In the genomic region with DNA sequence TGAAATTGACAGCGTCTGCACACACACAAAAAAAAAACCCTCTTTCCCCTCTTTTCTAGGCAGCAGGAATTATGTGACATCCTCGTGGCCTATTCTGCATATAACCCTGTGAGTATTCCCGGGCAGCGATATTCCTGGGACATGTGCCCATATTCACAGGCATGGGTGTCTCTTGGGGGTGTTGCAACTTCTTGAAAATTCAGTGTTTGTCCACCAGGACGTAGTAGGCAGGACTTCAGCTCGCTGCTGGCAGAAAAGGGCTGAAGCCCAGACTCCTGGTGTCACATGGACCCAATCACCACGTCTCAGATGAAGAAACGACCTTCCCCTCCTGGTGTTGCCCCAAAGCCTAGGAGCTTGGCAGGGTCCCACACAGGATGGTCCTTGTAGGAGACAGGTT, we compare ENCODE assay signal across 10 cellular contexts. TPM values are rescaled to one million over a fixed set of nuclear protein-coding genes. Genes with fewer than 3 reads are reported as not detected.
"Had no signal": no experiment of that assay in that cellular context is flagged by ENCODE, and none has a peak within 500 bp of the region (broad histone marks: within the 10 kb centered on the region; RNA-seq: fewer than 3 reads in every experiment).

No MANE protein-coding gene starts in this region.

RNA-seq across cellular contexts. Expression of a gene that starts 8.0 kb away (rescaled TPM):
- total RNA-seq: cardiac septum, dermis microvascular lymphatic vessel endothelial cell, left lobe of liver, mammary epithelial cell, mucosa of gallbladder, natural killer cell, posterior vena cava, right atrium auricular region, smooth muscle cell, upper lobe of right lung had no signal
